Comparison of ENCODE assay signal across 8 cellular contexts in the genomic region with DNA sequence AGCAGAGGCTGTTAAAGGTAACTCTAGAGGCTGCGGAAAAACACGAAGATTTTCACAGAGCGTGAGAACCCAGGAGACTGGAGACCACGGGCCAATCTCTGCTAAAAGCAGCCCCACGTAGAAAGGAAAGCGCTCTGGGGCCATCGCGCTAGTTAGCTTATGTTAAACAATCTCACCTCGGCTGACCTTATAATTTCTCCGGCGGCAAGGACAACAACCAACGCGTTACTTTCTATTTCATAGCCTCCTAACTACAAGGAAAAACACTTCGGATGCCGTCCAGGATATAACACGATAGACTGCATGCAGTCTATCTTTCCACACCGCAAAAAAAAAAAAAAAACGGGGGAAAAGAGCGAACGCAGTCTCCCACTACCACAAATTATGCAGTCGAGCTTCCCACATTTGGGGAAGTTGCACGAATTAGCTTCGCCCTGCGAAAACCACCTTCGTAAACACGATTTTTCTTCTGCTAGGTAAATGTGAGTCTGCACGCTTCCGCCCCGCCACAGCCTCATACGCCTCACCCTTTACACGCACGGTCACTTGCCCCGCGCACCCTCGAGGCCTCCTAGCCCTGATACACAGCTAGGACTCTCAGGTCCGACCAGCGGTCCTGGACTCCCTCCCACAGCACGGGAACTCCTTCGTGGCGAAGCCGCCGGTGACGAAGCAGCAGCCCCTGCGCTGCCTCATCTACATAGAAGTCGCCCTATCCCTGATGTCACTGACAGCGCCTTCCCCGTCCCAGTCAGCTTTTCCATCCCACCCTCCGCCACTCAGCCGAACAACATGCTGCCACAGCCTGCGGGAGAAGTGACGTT.
DNase-seq lines count a peak whose midpoint lies in the region; ATAC-seq and TF ChIP-seq lines count a peak whose summit lies in the region.

No MANE protein-coding gene starts in this region.

- TF ChIP-seq CTCF in PC-9 (conservative IDR thresholded peaks at IDR 0.05) (no peak), foreskin fibroblast (IDR thresholded peaks at IDR 0.05; ENCODE audit: low read depth, low read length) (no peak), neural progenitor cell (IDR thresholded peaks at IDR 0.05) (no peak)

- H4K20me1 ChIP-seq in BLaER1 (no peaks in the 10 kb centered on the region), PC-9 (ENCODE audit: insufficient read depth) (no peaks in the 10 kb centered on the region), neural progenitor cell (ENCODE audit: low read depth) (no peaks in the 10 kb centered on the region)

- H3K4me1 Mint-ChIP-seq in neural progenitor cell, result peaks cover 12% of the 10 kb centered on the region
- H3K4me1 Mint-ChIP-seq in stimulated activated naive CD8-positive, alpha-beta T cell treated with anti-CD3 and anti-CD28 coated beads, Interleukin-15, amount 100 ng/mL, for 72 hours, result peaks cover 46% of the 10 kb centered on the region

- H3K9me3 ChIP-seq in BLaER1 (peaks cover 73% of the 10 kb centered on the region), PC-9 (ENCODE audit: insufficient read depth, low read depth) (no peaks in the 10 kb centered on the region), neural progenitor cell (ENCODE audit: low read depth) (no peaks in the 10 kb centered on the region)

- H3K27ac Mint-ChIP-seq in neural progenitor cell, result peak overlapping the region; percentile 100
- peak overlapping the region; percentile 100 for H3K27ac Mint-ChIP-seq in stimulated activated naive CD8-positive, alpha-beta T cell treated with anti-CD3 and anti-CD28 coated beads, Interleukin-15, amount 100 ng/mL, for 72 hours

- H2AFZ ChIP-seq in PC-9 (peak overlapping the region; percentile 90), neural progenitor cell (replicated peaks) (peak overlapping the region; percentile 100)

- H3K4me3 Mint-ChIP-seq in neural progenitor cell, result peak overlapping the region; percentile 94
- H3K4me3 Mint-ChIP-seq in stimulated activated naive CD8-positive, alpha-beta T cell treated with anti-CD3 and anti-CD28 coated beads, Interleukin-15, amount 100 ng/mL, for 72 hours, result peak overlapping the region; percentile 83 to 92

- peaks cover 4% of the 10 kb centered on the region for H3K9me3 Mint-ChIP-seq in neural progenitor cell
- H3K9me3 Mint-ChIP-seq in stimulated activated naive CD8-positive, alpha-beta T cell treated with anti-CD3 and anti-CD28 coated beads, Interleukin-15, amount 100 ng/mL, for 72 hours, result no peaks in the 10 kb centered on the region

- peak overlapping the region; percentile 72; the same call in 1 of the 2 replicates for H3K9ac ChIP-seq in BLaER1
- peak overlapping the region; percentile 100 for H3K9ac ChIP-seq in neural progenitor cell

- H3K27me3 ChIP-seq in BLaER1, result peaks cover 68% of the 10 kb centered on the region
- H3K27me3 ChIP-seq in PC-9 (ENCODE audit: insufficient read depth, low read depth), result 0 out of 2 replicates have a peak, but pooled peaks cover 4% of the 10 kb centered on the region
- peaks cover 52% of the 10 kb centered on the region for H3K27me3 ChIP-seq in neural progenitor cell

- BruUV-seq in PC-9 (replicated peaks; lab: Mats Ljungman, UMichigan), result TSS peak; percentile 100

- POLR2A ChIA-PET in PC-9 (lab: Charles Lee; ENCODE audit: unreplicated experiment), result interaction anchor here (0.6 to 1.2 kb wide), 5 partner anchors 23 to 1058 kb away, joined by 3 to 21 read pairs (median 4); a partner anchor contains a TSS

- H3K4me3 ChIP-seq in BLaER1, result peak overlapping the region; percentile 65
- peak overlapping the region; percentile 61 for H3K4me3 ChIP-seq in PC-9
- peak overlapping the region; percentile 38 to 66 for H3K4me3 ChIP-seq in foreskin fibroblast (ENCODE audit: low read depth in 1 of 2, low read length in 2 of 2)
- peak overlapping the region; percentile 68 for H3K4me3 ChIP-seq in neural progenitor cell

- peaks cover 14% of the 10 kb centered on the region; the same call in 1 of the 2 replicates for H3K4me1 ChIP-seq in BLaER1
- H3K4me1 ChIP-seq in PC-9 (replicated peaks; ENCODE audit: insufficient read depth), result 0 out of 2 replicates have a peak, but pooled peaks cover 6% of the 10 kb centered on the region
- no peaks in the 10 kb centered on the region for H3K4me1 ChIP-seq in neural progenitor cell

- peaks cover 62% of the 10 kb centered on the region for H3K27me3 Mint-ChIP-seq in neural progenitor cell (ENCODE audit: insufficient read depth, low read depth)
- peaks cover 56% of the 10 kb centered on the region for H3K27me3 Mint-ChIP-seq in stimulated activated naive CD8-positive, alpha-beta T cell treated with anti-CD3 and anti-CD28 coated beads, Interleukin-15, amount 100 ng/mL, for 72 hours

- H3K36me3 Mint-ChIP-seq in neural progenitor cell, result no peaks in the 10 kb centered on the region

- H3K79me2 ChIP-seq in PC-9 (ENCODE audit: low read depth), result no peaks in the 10 kb centered on the region
- H3K79me2 ChIP-seq in neural progenitor cell (ENCODE audit: low read depth), result no peaks in the 10 kb centered on the region

- ATAC-seq in GM19351 (IDR thresholded peaks at IDR 0.05; ENCODE audit: unreplicated experiment), result peak; percentile 66
- peak; percentile 66 for ATAC-seq in HG03571 (IDR thresholded peaks at IDR 0.05; ENCODE audit: unreplicated experiment)
- peak; percentile 86 for ATAC-seq in stimulated activated naive CD8-positive, alpha-beta T cell treated with anti-CD3 and anti-CD28 coated beads, Interleukin-15, amount 100 ng/mL, for 72 hours

- peak; percentile 68 to 97 for DNase-seq in PC-9
- peak; percentile 13 to 71 for DNase-seq in activated T-helper 1 cell treated with anti-CD3 and anti-CD28 coated beads, Interleukin-2, amount 50 U/mL, for 16 hours (ENCODE audit: low read depth in 1 of 2, low spot score in 1 of 2)
- peak; percentile 79 to 86 for DNase-seq in foreskin fibroblast
- DNase-seq in neural progenitor cell (ENCODE audit: low spot score), result peak; percentile 85
- DNase-seq in stimulated activated naive CD8-positive, alpha-beta T cell treated with anti-CD3 and anti-CD28 coated beads, Interleukin-15, amount 100 ng/mL, for 72 hours, result peak; percentile 87 to 91

- peak overlapping the region; percentile 87 for H3K4me2 ChIP-seq in BLaER1
- H3K4me2 ChIP-seq in PC-9, result peak overlapping the region; percentile 83
- peak overlapping the region; percentile 84 for H3K4me2 ChIP-seq in neural progenitor cell

- peaks cover 15% of the 10 kb centered on the region for H3F3A ChIP-seq in PC-9 (ENCODE audit: insufficient read depth, low read depth)
- H3F3A ChIP-seq in neural progenitor cell (ENCODE audit: low read depth), result peaks cover 28% of the 10 kb centered on the region

- H3K27ac ChIP-seq in BLaER1 (peak overlapping the region; percentile 69; the same call in 1 of the 2 replicates), PC-9 (peak overlapping the region; percentile 93), neural progenitor cell (peak overlapping the region; percentile 99)

- no peaks in the 10 kb centered on the region for H3K9me2 ChIP-seq in PC-9 (ENCODE audit: insufficient read depth)

- intact Hi-C loops in PC-9 (cut with micrococcal nuclease; ENCODE audit: unreplicated experiment), result loop anchor here (2.0 kb wide), 2 partner anchors 88 to 158 kb away; a partner anchor contains a TSS

- no peaks in the 10 kb centered on the region for H3K36me3 ChIP-seq in BLaER1
- H3K36me3 ChIP-seq in PC-9 (ENCODE audit: low read depth), result no peaks in the 10 kb centered on the region
- no peaks in the 10 kb centered on the region for H3K36me3 ChIP-seq in neural progenitor cell

- CTCF ChIA-PET in PC-9 (lab: Charles Lee), result no interaction called here

Comparison
In these comparisons a context has a peak if more than half of its experiments do, and no peak if none do; other contexts are left out.
1. Peak in every context shown above with its lines: DNase-seq, ATAC-seq, H3K4me3 ChIP-seq and H3K27ac ChIP-seq.